In genomic region chr13:106610511-106610910, GRCh38 we compare ENCODE assay signal across 13 cellular contexts. TPM values are rescaled to one million over a fixed set of nuclear protein-coding genes. Genes with fewer than 3 reads are reported as not detected.
DNase-seq lines count a peak whose midpoint lies in the region; ATAC-seq and TF ChIP-seq lines count a peak whose summit lies in the region.
"Had no signal": no experiment of that assay in that cellular context is flagged by ENCODE, and none has a peak within 500 bp of the region (broad histone marks: within the 10 kb centered on the region; RNA-seq: fewer than 3 reads in every experiment).

No MANE protein-coding gene starts in this region.

- H2AK5ac ChIP-seq in IMR-90 (ENCODE audit: low read depth, low read length), result no peak overlapping the region; the same call in 1 of the 2 replicates

- H3K4me1 ChIP-seq in IMR-90 (ENCODE audit: control insufficient read depth, insufficient read depth, low read length) (0 out of 2 replicates have a peak, but pooled peaks cover 2% of the 10 kb centered on the region), transverse colon (peaks cover 0 to 5% (median 0%) of the 10 kb centered on the region in 4 donors)
- no peaks in the 10 kb centered on the region for H3K4me1 ChIP-seq in naive thymus-derived CD4-positive, alpha-beta T cell (ENCODE audit: control insufficient read depth in 2 of 2, insufficient read depth in 2 of 2, low read length in 2 of 2)
- H3K4me1 ChIP-seq: vagina had no signal

- POLR2A ChIA-PET in IMR-90 (lab: Charles Lee; ENCODE audit: unreplicated experiment), result no interaction called here
- POLR2A ChIA-PET in naive thymus-derived CD4-positive, alpha-beta T cell (lab: Charles Lee), result no interaction called here

- H3K36me3 Mint-ChIP-seq in naive thymus-derived CD4-positive, alpha-beta T cell, result peaks cover 0 to 5% (median 3%) of the 10 kb centered on the region in 5 donors

- H4K20me1 ChIP-seq in IMR-90 (ENCODE audit: insufficient read depth, low read length), result no peaks in the 10 kb centered on the region

- no peak overlapping the region for H3K56ac ChIP-seq in IMR-90 (ENCODE audit: extremely low read depth, insufficient read depth, low read length)

- H3K36me3 ChIP-seq in IMR-90 (ENCODE audit: control insufficient read depth, insufficient read depth, low read length) (no peaks in the 10 kb centered on the region), transverse colon (no peaks in the 10 kb centered on the region)
- no peaks in the 10 kb centered on the region for H3K36me3 ChIP-seq in naive thymus-derived CD4-positive, alpha-beta T cell (ENCODE audit: control insufficient read depth in 2 of 3, insufficient read depth in 3 of 3, low read length in 3 of 3)
- H3K36me3 ChIP-seq: vagina had no signal

- H4K5ac ChIP-seq in IMR-90 (ENCODE audit: low read depth, low read length), result no peak overlapping the region

- H3K27me3 Mint-ChIP-seq in naive thymus-derived CD4-positive, alpha-beta T cell, result peaks cover 4 to 27% (median 21%) of the 10 kb centered on the region in 5 donors

- BruUV-seq in IMR-90 (replicated peaks; lab: Mats Ljungman, UMichigan), result no TSS peak

- peak overlapping the region; percentile 18 for H2AFZ ChIP-seq in IMR-90 (replicated peaks; ENCODE audit: low read length, poor library complexity)

- H3K4me2 ChIP-seq in IMR-90 (ENCODE audit: low read depth, low read length), result no peak overlapping the region

- H2BK120ac ChIP-seq in IMR-90 (ENCODE audit: low read depth, low read length), result no peak overlapping the region

- H3K27ac ChIP-seq in IMR-90 (ENCODE audit: insufficient read depth, low read length) (no peak overlapping the region), transverse colon (no peak overlapping the region)
- H3K27ac ChIP-seq in naive thymus-derived CD4-positive, alpha-beta T cell (ENCODE audit: low read depth, low read length), result no peak overlapping the region
- H3K27ac ChIP-seq: vagina had no signal

- no peak overlapping the region for H3K4me3 Mint-ChIP-seq in naive thymus-derived CD4-positive, alpha-beta T cell
- H3K4me3 Mint-ChIP-seq: activated CD4-positive, alpha-beta T cell treated with anti-CD3 and anti-CD28 coated beads, Interleukin-2, amount 10 ng/mL, durations not matched to agents 7 days and 5 days had no signal

- H3K9me3 ChIP-seq in IMR-90 (ENCODE audit: control insufficient read depth, insufficient read depth, low read length) (no peaks in the 10 kb centered on the region), transverse colon (no peaks in the 10 kb centered on the region)
- no peaks in the 10 kb centered on the region for H3K9me3 ChIP-seq in naive thymus-derived CD4-positive, alpha-beta T cell (ENCODE audit: control insufficient read depth in 2 of 3, low read length in 3 of 3)
- H3K9me3 ChIP-seq: vagina had no signal

- intact Hi-C loops in IMR-90 (cut with micrococcal nuclease), result no loop called here
- intact Hi-C loops in transverse colon (cut with DNase I; ENCODE audit: low total_unique reads), result no loop called here
- intact Hi-C loops in naive thymus-derived CD4-positive, alpha-beta T cell (cut with micrococcal nuclease), result no loop called here

- no peak overlapping the region for H3K4me3 ChIP-seq in IMR-90 (ENCODE audit: insufficient read depth, low read depth, low read length)
- H3K4me3 ChIP-seq in cardiac fibroblast (replicated peaks in 1 of 2; ENCODE audit: low read depth in 2 of 2, low read length in 2 of 2), result no peak overlapping the region
- H3K4me3 ChIP-seq in transverse colon, result no peak overlapping the region
- H3K4me3 ChIP-seq in naive thymus-derived CD4-positive, alpha-beta T cell (ENCODE audit: low read length), result no peak overlapping the region
- H3K4me3 ChIP-seq: vagina had no signal

- no peak overlapping the region for H3K4ac ChIP-seq in IMR-90 (ENCODE audit: low read depth, low read length)

- CTCF ChIA-PET in IMR-90 (lab: Yijun Ruan, JAX), result interaction anchor here (1.2 kb wide), 1 partner anchor 74 kb away, joined by 3 read pairs; no protein-coding TSS in a partner anchor
- CTCF ChIA-PET in naive thymus-derived CD4-positive, alpha-beta T cell (lab: Charles Lee), result no interaction called here

- H3K4me1 Mint-ChIP-seq in naive thymus-derived CD4-positive, alpha-beta T cell, result no peaks in the 10 kb centered on the region
- H3K4me1 Mint-ChIP-seq: activated CD4-positive, alpha-beta T cell treated with anti-CD3 and anti-CD28 coated beads, Interleukin-2, amount 10 ng/mL, durations not matched to agents 7 days and 5 days had no signal

- no peak for TF ChIP-seq RAD21 in IMR-90 (IDR thresholded peaks at IDR 0.05; ENCODE audit: low read length)

- H3K27me3 ChIP-seq in IMR-90 (ENCODE audit: control insufficient read depth, insufficient read depth, low read length) (no peaks in the 10 kb centered on the region), transverse colon (no peaks in the 10 kb centered on the region)
- H3K27me3 ChIP-seq in naive thymus-derived CD4-positive, alpha-beta T cell (ENCODE audit: control insufficient read depth in 2 of 2, insufficient read depth in 2 of 2, low read length in 2 of 2), result no peaks in the 10 kb centered on the region
- H3K27me3 ChIP-seq: vagina had no signal

- no peak overlapping the region for H3K9ac ChIP-seq in IMR-90 (ENCODE audit: low read depth, low read length)

- ATAC-seq in IMR-90 (ENCODE audit: low read depth) (peak; percentile 98), GM19395 (IDR thresholded peaks at IDR 0.05; ENCODE audit: unreplicated experiment) (no peak)
- no peak for ATAC-seq in naive thymus-derived CD4-positive, alpha-beta T cell
- ATAC-seq: Panc1, right cardiac atrium had no signal

- H2BK20ac ChIP-seq in IMR-90 (ENCODE audit: low read depth, low read length), result no peak overlapping the region

- 0 out of 2 replicates have a peak, but pooled peaks cover 2% of the 10 kb centered on the region for H3K9me1 ChIP-seq in IMR-90 (ENCODE audit: insufficient read depth, low read length)

- H2AK9ac ChIP-seq in IMR-90 (replicated peaks; ENCODE audit: low read depth, low read length, poor library complexity), result no peak overlapping the region

- H4K91ac ChIP-seq in IMR-90 (ENCODE audit: insufficient read depth, low read depth, low read length), result no peak overlapping the region

- TF ChIP-seq CTCF in IMR-90 (conservative IDR thresholded peaks at IDR 0.05; ENCODE audit: low read depth, low read length) (no peak), cardiac fibroblast (IDR thresholded peaks at IDR 0.05; ENCODE audit: low read depth, low read length) (no peak), transverse colon (IDR thresholded peaks at IDR 0.05) (no peak)

- no peak for TF ChIP-seq EP300 in transverse colon (IDR thresholded peaks at IDR 0.05; ENCODE audit: low read depth)

- no peak overlapping the region for H3K27ac Mint-ChIP-seq in naive thymus-derived CD4-positive, alpha-beta T cell
- H3K27ac Mint-ChIP-seq: activated CD4-positive, alpha-beta T cell treated with anti-CD3 and anti-CD28 coated beads, Interleukin-2, amount 10 ng/mL, durations not matched to agents 7 days and 5 days had no signal

- H2BK15ac ChIP-seq in IMR-90 (ENCODE audit: low read depth, low read length), result no peak overlapping the region

- peak; percentile 74 for DNase-seq in AG20443 (ENCODE audit: low spot score)
- peak; percentile 82 for DNase-seq in IMR-90
- DNase-seq in cardiac fibroblast (ENCODE audit: low read depth in 2 of 2), result peak; percentile 4 to 72
- DNase-seq in kidney tubule cell (ENCODE audit: low spot score), result peak; percentile 80
- no peak for DNase-seq in transverse colon
- DNase-seq in NCI-H1092 (lab: John Stamatoyannopoulos, UW), result no peak
- no peak for DNase-seq in naive thymus-derived CD4-positive, alpha-beta T cell
- DNase-seq: activated CD4-positive, alpha-beta T cell treated with anti-CD3 and anti-CD28 coated beads, Interleukin-2, amount 10 ng/mL, durations not matched to agents 7 days and 5 days; NCI-H1417; right cardiac atrium had no signal

- dilution Hi-C loops in IMR-90 (cut with HindIII; ENCODE audit: low sequenced_read_pairs, unreplicated experiment), result no loop called here

- in situ Hi-C loops in IMR-90 (cut with MboI; ENCODE audit: low sequenced_read_pairs) (no loop called here), transverse colon (cut with MboI; ENCODE audit: low pct_ligation_motif_present in 1 of 4, low pct_unique_long_range_greater_than_20kb in 1 of 4, low sequenced_read_pairs in 3 of 4) (no loop called here)

- no peak overlapping the region for H3K23ac ChIP-seq in IMR-90 (ENCODE audit: low read depth, low read length)

- H2BK5ac ChIP-seq in IMR-90 (ENCODE audit: low read depth, low read length, poor library complexity, severe bottlenecking), result no peak overlapping the region

- H3K18ac ChIP-seq in IMR-90 (ENCODE audit: low read depth, low read length), result no peak overlapping the region

- H3K9me3 Mint-ChIP-seq in naive thymus-derived CD4-positive, alpha-beta T cell, result peaks cover 0 to 5% (median 0%) of the 10 kb centered on the region in 11 donors

- TF ChIP-seq POLR2A in IMR-90 (IDR thresholded peaks at IDR 0.05; ENCODE audit: low read depth, low read length) (no peak), transverse colon (IDR thresholded peaks at IDR 0.05) (no peak)

- H3K79me1 ChIP-seq in IMR-90 (ENCODE audit: low read depth in 1 of 2, low read length in 2 of 2), result no peaks in the 10 kb centered on the region

- no peak overlapping the region for H3K14ac ChIP-seq in IMR-90 (replicated peaks; ENCODE audit: low read depth, low read length)

- H4K8ac ChIP-seq in IMR-90 (ENCODE audit: low read depth in 2 of 2, low read length in 2 of 2), result no peak overlapping the region

TF ChIP-seq in IMR-90, 13 proteins besides CTCF, POLR2A, EP300 and RAD21:
- no peak for TF ChIP-seq NFE2L2 (IDR thresholded peaks at IDR 0.05; ENCODE audit: low read depth, low read length)
- TF ChIP-seq FOS (IDR thresholded peaks at IDR 0.05; ENCODE audit: low read depth, low read length), result peak; percentile 20; the same call in 1 of the 2 replicates
- no peak; the same call in 1 of the 2 replicates for TF ChIP-seq CEBPB (IDR thresholded peaks at IDR 0.05; ENCODE audit: low read depth, low read length)

RNA-seq across cellular contexts. Expression of gene ARGLU1, which starts 42.6 kb away (rescaled TPM):
- total RNA-seq in IMR-90 (2012; rRNA removed) (11.1 and 28.1 TPM in 2 replicates), transverse colon (100 to 1,000 TPM; 106 to 155 (median 155) TPM)
- polyA plus RNA-seq in IMR-90 (2012; rRNA removed), result 50.0 and 51.4 TPM in 2 replicates
- 10.8 and 11.3 TPM in 2 replicates for polyA plus RNA-seq in IMR-90 (2012; cell fraction: cytosol; rRNA removed)
- polyA plus RNA-seq in IMR-90 (2012; cell fraction: nucleus; rRNA removed; ENCODE audit: low replicate concordance), result 142 and 399 TPM in 2 replicates
- 100 to 1,000 TPM in 4 of 5 experiments, 10 to 100 TPM in 1; 93.3 to 291 (median 160) TPM for total RNA-seq in naive thymus-derived CD4-positive, alpha-beta T cell
- 10 to 100 TPM; 36.1 to 41.6 TPM for polyA plus RNA-seq in naive thymus-derived CD4-positive, alpha-beta T cell

Comparison
In these comparisons a context has a peak if more than half of its experiments do, and no peak if none do; other contexts are left out.
1. DNase-seq: peak in AG20443 (single experiment), IMR-90 (single experiment), cardiac fibroblast (2 of 2) and kidney tubule cell (single experiment); none in transverse colon (single experiment), NCI-H1092 (single experiment) and naive thymus-derived CD4-positive, alpha-beta T cell (0 of 9).